17 cellular contexts compared by ENCODE assay signal in the genomic region with DNA sequence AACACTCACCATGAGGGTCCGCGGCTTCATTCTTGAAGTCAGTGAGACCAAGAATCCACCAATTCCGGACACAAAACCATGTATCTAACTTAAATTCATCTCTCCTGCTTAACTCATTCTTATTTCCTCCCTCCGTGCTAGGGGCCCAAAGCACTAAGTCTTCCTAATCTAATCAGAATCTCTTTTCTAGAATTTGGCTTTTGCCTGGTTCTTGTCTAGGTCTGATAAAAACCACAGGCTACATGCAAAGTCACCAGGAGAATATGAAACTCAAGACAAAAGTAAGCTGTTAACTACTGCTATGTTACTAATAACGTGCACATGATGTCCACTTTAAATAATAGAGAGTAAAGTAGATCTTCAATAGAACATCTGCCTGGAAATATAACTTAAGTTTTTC.
DNase-seq lines count a peak whose midpoint lies in the region; ATAC-seq, FAIRE-seq and TF ChIP-seq lines count a peak whose summit lies in the region.
"Had no signal": no experiment of that assay in that cellular context is flagged by ENCODE, and none has a peak within 500 bp of the region (broad histone marks: within the 10 kb centered on the region; RNA-seq: fewer than 3 reads in every experiment).

No MANE protein-coding gene starts in this region.

- peak overlapping the region; percentile 91 for H3K27ac Mint-ChIP-seq in CD8-positive, alpha-beta T cell
- H3K27ac Mint-ChIP-seq in activated CD4-positive, alpha-beta memory T cell treated with anti-CD3 and anti-CD28 coated beads for 36 hours, result peak overlapping the region; percentile 68
- H3K27ac Mint-ChIP-seq: stimulated activated naive B cell treated with anti-CD40 and anti-IgM and Interleukin-4, amounts not matched to agents 10 μg/mL and 1 μg/mL and 100 μg/mL, for 72 hours had no signal

- H3K4me1 ChIP-seq in A673 (ENCODE audit: insufficient read depth, low read length, poor library complexity, severe bottlenecking) (peaks cover 24% of the 10 kb centered on the region), endothelial cell of umbilical vein (ENCODE audit: control insufficient read depth, extremely low read depth, insufficient read depth, low read length) (peaks cover 57% of the 10 kb centered on the region)
- peaks cover 34% of the 10 kb centered on the region for H3K4me1 ChIP-seq in CD8-positive, alpha-beta T cell (ENCODE audit: insufficient read depth, low read length)
- H3K4me1 ChIP-seq: body of pancreas, colonic mucosa had no signal

- peaks cover 79% of the 10 kb centered on the region for H3K79me2 ChIP-seq in endothelial cell of umbilical vein (ENCODE audit: control insufficient read depth, insufficient read depth, low read length)

- no peaks in the 10 kb centered on the region for H3K9me3 Mint-ChIP-seq in CD8-positive, alpha-beta T cell
- H3K9me3 Mint-ChIP-seq in activated CD4-positive, alpha-beta memory T cell treated with anti-CD3 and anti-CD28 coated beads for 36 hours, result no peaks in the 10 kb centered on the region
- H3K9me3 Mint-ChIP-seq: stimulated activated naive B cell treated with anti-CD40 and anti-IgM and Interleukin-4, amounts not matched to agents 10 μg/mL and 1 μg/mL and 100 μg/mL, for 72 hours had no signal

- H3K27me3 ChIP-seq in A673 (replicated peaks; ENCODE audit: insufficient read depth, low read depth, low read length, poor library complexity) (no peaks in the 10 kb centered on the region), endothelial cell of umbilical vein (ENCODE audit: control insufficient read depth in 2 of 2, insufficient read depth in 2 of 2, low read length in 2 of 2) (no peaks in the 10 kb centered on the region)
- no peaks in the 10 kb centered on the region for H3K27me3 ChIP-seq in CD8-positive, alpha-beta T cell (ENCODE audit: insufficient read depth, low read length)
- H3K27me3 ChIP-seq: body of pancreas, colonic mucosa, pancreas, right lobe of liver had no signal

- no peak overlapping the region for H3K9ac ChIP-seq in endothelial cell of umbilical vein (replicated peaks; ENCODE audit: extremely low read depth, insufficient read depth, low read length)

- peak overlapping the region; percentile 18 for H3K27ac ChIP-seq in A673 (ENCODE audit: low read depth, low read length, poor library complexity, severe bottlenecking)
- no peak overlapping the region for H3K27ac ChIP-seq in CD8-positive, alpha-beta T cell (ENCODE audit: low read depth, low read length)
- H3K27ac ChIP-seq in endothelial cell of umbilical vein (ENCODE audit: insufficient read depth, low read depth, low read length), result peak overlapping the region; percentile 40
- H3K27ac ChIP-seq: body of pancreas, colonic mucosa, pancreas, right lobe of liver had no signal

- CTCF ChIA-PET in A673 (lab: Charles Lee), result no interaction called here
- CTCF ChIA-PET in CD8-positive, alpha-beta T cell (lab: Charles Lee), result interaction anchor here (1.2 to 2.7 kb wide), 3 partner anchors 9 to 70 kb away, joined by 4 to 8 read pairs (median 4); no protein-coding TSS in a partner anchor
- CTCF ChIA-PET in activated CD4-positive, alpha-beta memory T cell treated with anti-CD3 and anti-CD28 coated beads for 36 hours (lab: Charles Lee), result interaction anchor here (1.3 to 2.3 kb wide), 2 partner anchors 51 to 59 kb away, joined by 5 to 14 read pairs; no protein-coding TSS in a partner anchor
- CTCF ChIA-PET in endothelial cell of umbilical vein (lab: Charles Lee), result interaction anchor here (0.9 to 2.8 kb wide), 10 partner anchors 10 to 71 kb away, joined by 3 to 10 read pairs (median 6); no protein-coding TSS in a partner anchor

- peaks cover 2% of the 10 kb centered on the region for H4K20me1 ChIP-seq in endothelial cell of umbilical vein (replicated peaks; ENCODE audit: control insufficient read depth, extremely low read depth, insufficient read depth, low read length)

- H3K4me3 Mint-ChIP-seq in CD8-positive, alpha-beta T cell, result peak overlapping the region; percentile 24
- no peak overlapping the region for H3K4me3 Mint-ChIP-seq in activated CD4-positive, alpha-beta memory T cell treated with anti-CD3 and anti-CD28 coated beads for 36 hours
- H3K4me3 Mint-ChIP-seq: stimulated activated naive B cell treated with anti-CD40 and anti-IgM and Interleukin-4, amounts not matched to agents 10 μg/mL and 1 μg/mL and 100 μg/mL, for 72 hours had no signal

- POLR2A ChIA-PET in A673 (lab: Charles Lee; ENCODE audit: low non-redundant PET) (interaction anchor here (0.6 kb wide), 1 partner anchor 15 kb away, joined by 6 read pairs; no protein-coding TSS in a partner anchor), endothelial cell of umbilical vein (lab: Charles Lee) (interaction anchor here (0.7 to 1.0 kb wide), 2 partner anchors 20 to 69 kb away, joined by 3 read pairs; no protein-coding TSS in a partner anchor)
- POLR2A ChIA-PET in CD8-positive, alpha-beta T cell (lab: Charles Lee), result interaction anchor here (0.9 to 1.7 kb wide), 5 partner anchors 10 to 71 kb away, joined by 4 to 6 read pairs (median 4); a partner anchor contains a TSS
- POLR2A ChIA-PET in activated CD4-positive, alpha-beta memory T cell treated with anti-CD3 and anti-CD28 coated beads for 36 hours (lab: Charles Lee), result interaction anchor here (1.2 kb wide), 1 partner anchor 15 kb away, joined by 6 read pairs; no protein-coding TSS in a partner anchor

- DNase-seq in A673 (ENCODE audit: low spot score) (no peak), endothelial cell of umbilical vein (ENCODE audit: low read depth, low spot score) (no peak), SIG-M5 (lab: John Stamatoyannopoulos, UW) (no peak), AG08396 (ENCODE audit: low spot score) (no peak)
- no peak for DNase-seq in CD8-positive, alpha-beta T cell
- DNase-seq in activated CD4-positive, alpha-beta memory T cell treated with anti-CD3 and anti-CD28 coated beads for 36 hours, result no peak
- DNase-seq: colonic mucosa; mammary epithelial cell; NCI-H2029; pancreas; RPMI8226; stimulated activated naive B cell treated with anti-CD40 and anti-IgM and Interleukin-4, amounts not matched to agents 10 μg/mL and 1 μg/mL and 100 μg/mL, for 72 hours; trophoblast cell had no signal

- no TSS peak for BruUV-seq in A673 (replicated peaks; lab: Mats Ljungman, UMichigan)
- BruUV-seq in endothelial cell of umbilical vein (replicated peaks; lab: Mats Ljungman, UMichigan), result TSS peak; percentile 64

- FAIRE-seq in endothelial cell of umbilical vein (lab: Jason Lieb, UNC), result no peak

- no peaks in the 10 kb centered on the region for H3K9me3 ChIP-seq in A673 (ENCODE audit: low read depth, low read length, poor library complexity, severe bottlenecking)
- no peaks in the 10 kb centered on the region for H3K9me3 ChIP-seq in CD8-positive, alpha-beta T cell (ENCODE audit: low read length)
- H3K9me3 ChIP-seq in endothelial cell of umbilical vein (replicated peaks; ENCODE audit: control insufficient read depth, insufficient read depth, low read length), result no peaks in the 10 kb centered on the region
- H3K9me3 ChIP-seq: body of pancreas, colonic mucosa, pancreas, right lobe of liver had no signal

- intact Hi-C loops in A673 (cut with micrococcal nuclease; ENCODE audit: unreplicated experiment) (no loop called here), endothelial cell of umbilical vein (cut with micrococcal nuclease) (loop anchor here (1.0 kb wide), 1 partner anchor 70 kb away; a partner anchor contains a TSS)
- intact Hi-C loops in CD8-positive, alpha-beta T cell (cut with DNase I, micrococcal nuclease), result loop anchor here in 1 of 2 experiments (1.0 to 2.0 kb wide), 2 partner anchors 8 to 15 kb away; no protein-coding TSS in a partner anchor
- intact Hi-C loops in activated CD4-positive, alpha-beta memory T cell treated with anti-CD3 and anti-CD28 coated beads for 36 hours (cut with micrococcal nuclease), result loop anchor here (1.0 to 2.0 kb wide), 4 partner anchors 15 to 51 kb away; no protein-coding TSS in a partner anchor

- peak overlapping the region; percentile 92 for H3K4me2 ChIP-seq in endothelial cell of umbilical vein (ENCODE audit: insufficient read depth, low read length)

- ATAC-seq in CD8-positive, alpha-beta T cell, result no peak
- ATAC-seq in HG03469 (IDR thresholded peaks at IDR 0.05; ENCODE audit: unreplicated experiment) (no peak), HG03378 (IDR thresholded peaks at IDR 0.05; ENCODE audit: unreplicated experiment) (no peak)
- ATAC-seq: body of pancreas had no signal

- H3K36me3 Mint-ChIP-seq in CD8-positive, alpha-beta T cell, result peaks cover 48% of the 10 kb centered on the region
- peaks cover 33% of the 10 kb centered on the region for H3K36me3 Mint-ChIP-seq in activated CD4-positive, alpha-beta memory T cell treated with anti-CD3 and anti-CD28 coated beads for 36 hours

- no peaks in the 10 kb centered on the region for H3K27me3 Mint-ChIP-seq in CD8-positive, alpha-beta T cell (ENCODE audit: low read depth)
- no peaks in the 10 kb centered on the region for H3K27me3 Mint-ChIP-seq in activated CD4-positive, alpha-beta memory T cell treated with anti-CD3 and anti-CD28 coated beads for 36 hours
- H3K27me3 Mint-ChIP-seq: stimulated activated naive B cell treated with anti-CD40 and anti-IgM and Interleukin-4, amounts not matched to agents 10 μg/mL and 1 μg/mL and 100 μg/mL, for 72 hours had no signal

- dilution Hi-C loops in endothelial cell of umbilical vein (cut with MboI; ENCODE audit: extremely low pct_ligation_motif_present, low sequenced_read_pairs), result no loop called here

- no peak for TF ChIP-seq POLR2A in endothelial cell of umbilical vein (IDR thresholded peaks at IDR 0.05; ENCODE audit: low read depth, low read length)

- H3K36me3 ChIP-seq in A673 (ENCODE audit: insufficient read depth, low read length, poor library complexity, severe bottlenecking) (peaks cover 7% of the 10 kb centered on the region), endothelial cell of umbilical vein (ENCODE audit: control insufficient read depth in 2 of 2, extremely low read depth in 1 of 2, insufficient read depth in 2 of 2, low read length in 2 of 2) (peaks cover 0 to 2% of the 10 kb centered on the region in 2 experiments)
- no peaks in the 10 kb centered on the region for H3K36me3 ChIP-seq in CD8-positive, alpha-beta T cell (ENCODE audit: insufficient read depth, low read length)
- H3K36me3 ChIP-seq: pancreas had no signal

- TF ChIP-seq CTCF in A673 (conservative IDR thresholded peaks at IDR 0.05; ENCODE audit: low read depth, low read length) (no peak), endothelial cell of umbilical vein (IDR thresholded peaks at IDR 0.05; ENCODE audit: extremely low read depth in 1 of 2, insufficient read depth in 1 of 2, low read depth in 1 of 2, low read length in 2 of 2) (no peak)
- no peak for TF ChIP-seq CTCF in CD8-positive, alpha-beta T cell (IDR thresholded peaks at IDR 0.05)

- H2AFZ ChIP-seq in endothelial cell of umbilical vein (ENCODE audit: low read depth, low read length), result no peak overlapping the region

- H3K9me1 ChIP-seq in endothelial cell of umbilical vein (replicated peaks; ENCODE audit: control insufficient read depth, extremely low read depth, insufficient read depth, low read length), result no peaks in the 10 kb centered on the region

- H3K4me3 ChIP-seq in A673 (ENCODE audit: low read depth, low read length, poor library complexity, severe bottlenecking), result no peak overlapping the region
- H3K4me3 ChIP-seq in CD8-positive, alpha-beta T cell (ENCODE audit: low read depth, low read length), result no peak overlapping the region
- no peak overlapping the region for H3K4me3 ChIP-seq in endothelial cell of umbilical vein (replicated peaks in 1 of 3; ENCODE audit: insufficient read depth in 1 of 3, low read depth in 1 of 3, low read length in 3 of 3)
- H3K4me3 ChIP-seq: body of pancreas, colonic mucosa, pancreas, right lobe of liver had no signal

- peaks cover 74% of the 10 kb centered on the region for H3K4me1 Mint-ChIP-seq in CD8-positive, alpha-beta T cell (ENCODE audit: low read depth)
- peaks cover 66% of the 10 kb centered on the region for H3K4me1 Mint-ChIP-seq in activated CD4-positive, alpha-beta memory T cell treated with anti-CD3 and anti-CD28 coated beads for 36 hours (ENCODE audit: low read depth)
